In genomic region chr14:70658899-70659298, GRCh38 we compare ENCODE assay signal across 12 cellular contexts. TPM values are rescaled to one million over a fixed set of nuclear protein-coding genes. Genes with fewer than 3 reads are reported as not detected.
DNase-seq lines count a peak whose midpoint lies in the region; ATAC-seq and TF ChIP-seq lines count a peak whose summit lies in the region.
"Had no signal": no experiment of that assay in that cellular context is flagged by ENCODE, and none has a peak within 500 bp of the region (broad histone marks: within the 10 kb centered on the region; RNA-seq: fewer than 3 reads in every experiment).

No MANE protein-coding gene starts in this region.

- no peaks in the 10 kb centered on the region for H3K9me3 Mint-ChIP-seq in activated CD4-positive, alpha-beta T cell treated with anti-CD3 and anti-CD28 coated beads, Interleukin-2, amount 10 ng/mL, durations not matched to agents 24 days and 14 days
- no peaks in the 10 kb centered on the region for H3K9me3 Mint-ChIP-seq in activated CD8-positive, alpha-beta T cell treated with anti-CD3 and anti-CD28 coated beads, Interleukin-2, amount 10 ng/mL, durations not matched to agents 7 days and 5 days (ENCODE audit: insufficient read depth)
- H3K9me3 Mint-ChIP-seq: mesothelial cell of epicardium had no signal

- H3K9me3 ChIP-seq in spleen (no peaks in the 10 kb centered on the region), lower lobe of right lung (no peaks in the 10 kb centered on the region)

- H3K27me3 Mint-ChIP-seq in activated CD4-positive, alpha-beta T cell treated with anti-CD3 and anti-CD28 coated beads, Interleukin-2, amount 10 ng/mL, durations not matched to agents 24 days and 14 days = no peaks in the 10 kb centered on the region
- H3K27me3 Mint-ChIP-seq in activated CD8-positive, alpha-beta T cell treated with anti-CD3 and anti-CD28 coated beads, Interleukin-2, amount 10 ng/mL, durations not matched to agents 7 days and 5 days (ENCODE audit: low read depth) = no peaks in the 10 kb centered on the region

- no peak for TF ChIP-seq CTCF in spleen (IDR thresholded peaks at IDR 0.05 in 8 of 11, conservative IDR thresholded peaks at IDR 0.05 in 3 of 11)
- TF ChIP-seq CTCF in lower lobe of right lung (IDR thresholded peaks at IDR 0.05) = no peak

- CTCF ChIA-PET in activated CD8-positive, alpha-beta T cell treated with anti-CD3 and anti-CD28 coated beads, Interleukin-2, amount 10 ng/mL, durations not matched to agents 7 days and 5 days (lab: Charles Lee) = interaction anchor here (0.9 to 4.9 kb wide), 5 partner anchors 14 to 248 kb away, joined by 3 to 26 read pairs (median 5); partner anchors contain the start of genes PCNX1 and TTC9

- peak overlapping the region; percentile 86 for H3K27ac Mint-ChIP-seq in activated CD4-positive, alpha-beta T cell treated with anti-CD3 and anti-CD28 coated beads, Interleukin-2, amount 10 ng/mL, durations not matched to agents 24 days and 14 days
- H3K27ac Mint-ChIP-seq in activated CD8-positive, alpha-beta T cell treated with anti-CD3 and anti-CD28 coated beads, Interleukin-2, amount 10 ng/mL, durations not matched to agents 7 days and 5 days = peak overlapping the region; percentile 91
- H3K27ac Mint-ChIP-seq: mesothelial cell of epicardium had no signal

- 33 to 42% (median 36%) methylated on average over 4 of the region's 4 CpGs for WGBS in spleen, 5 donors

- no peak for TF ChIP-seq POLR2A in spleen (IDR thresholded peaks at IDR 0.05)

- H3K27ac ChIP-seq in spleen (peak overlapping the region; percentile 26 to 88 (median 80)), lower lobe of right lung (no peak overlapping the region)

- H3K4me3 Mint-ChIP-seq in activated CD4-positive, alpha-beta T cell treated with anti-CD3 and anti-CD28 coated beads, Interleukin-2, amount 10 ng/mL, durations not matched to agents 24 days and 14 days = peak overlapping the region; percentile 64
- peak overlapping the region; percentile 63 for H3K4me3 Mint-ChIP-seq in activated CD8-positive, alpha-beta T cell treated with anti-CD3 and anti-CD28 coated beads, Interleukin-2, amount 10 ng/mL, durations not matched to agents 7 days and 5 days
- H3K4me3 Mint-ChIP-seq: mesothelial cell of epicardium had no signal

- H3K4me1 Mint-ChIP-seq in activated CD4-positive, alpha-beta T cell treated with anti-CD3 and anti-CD28 coated beads, Interleukin-2, amount 10 ng/mL, durations not matched to agents 24 days and 14 days = peaks cover 75% of the 10 kb centered on the region
- H3K4me1 Mint-ChIP-seq in activated CD8-positive, alpha-beta T cell treated with anti-CD3 and anti-CD28 coated beads, Interleukin-2, amount 10 ng/mL, durations not matched to agents 7 days and 5 days (ENCODE audit: low read depth) = peaks cover 91% of the 10 kb centered on the region
- H3K4me1 Mint-ChIP-seq: mesothelial cell of epicardium had no signal

- H3K4me3 ChIP-seq in spleen = no peak overlapping the region
- H3K4me3 ChIP-seq in lower lobe of right lung = no peak overlapping the region

- no peak for ATAC-seq in activated CD8-positive, alpha-beta T cell treated with anti-CD3 and anti-CD28 coated beads, Interleukin-2, amount 10 ng/mL, durations not matched to agents 7 days and 5 days
- ATAC-seq in lower lobe of right lung = no peak
- no peak for ATAC-seq in HG02938 (IDR thresholded peaks at IDR 0.05; ENCODE audit: unreplicated experiment)

- DNase-seq in activated CD4-positive, alpha-beta T cell treated with anti-CD3 and anti-CD28 coated beads, Interleukin-2, amount 10 ng/mL, durations not matched to agents 24 days and 14 days = no peak
- no peak for DNase-seq in activated CD4-positive, alpha-beta T cell treated with anti-CD3 and anti-CD28 coated beads for 1 hour
- peak; percentile 86 for DNase-seq in NOMO-1 treated with DMSO at 0.1 percent for 48 hours (lab: John Stamatoyannopoulos, UW; ENCODE audit: unreplicated experiment)
- peak; percentile 63 for DNase-seq in activated CD8-positive, alpha-beta T cell treated with anti-CD3 and anti-CD28 coated beads, Interleukin-2, amount 10 ng/mL, durations not matched to agents 7 days and 5 days
- no peak for DNase-seq in spleen
- no peak for DNase-seq in lower lobe of right lung
- DNase-seq in NCI-H524 treated with DMSO at 0.1 percent for 48 hours (lab: John Stamatoyannopoulos, UW) = no peak
- DNase-seq: activated CD8-positive, alpha-beta memory T cell treated with anti-CD3 and anti-CD28 coated beads, Interleukin-2, amount 50 U/mL, for 4 hours; NCI-H526; stimulated activated CD4-positive, alpha-beta T cell treated with anti-CD3 and anti-CD28 coated beads, Interleukin-4, amount 100 ng/mL, for 24 hours had no signal

- intact Hi-C loops in activated CD4-positive, alpha-beta T cell treated with anti-CD3 and anti-CD28 coated beads, Interleukin-2, amount 10 ng/mL, durations not matched to agents 24 days and 14 days (cut with micrococcal nuclease) = loop anchor here (5.0 kb wide), 2 partner anchors 148 to 248 kb away; partner anchors contain the start of genes MAP3K9 and PCNX1
- intact Hi-C loops in spleen (cut with DNase I; ENCODE audit: low total_unique reads) = no loop called here
- intact Hi-C loops in lower lobe of right lung (cut with DNase I) = no loop called here

- H3K36me3 ChIP-seq in spleen = no peaks in the 10 kb centered on the region
- H3K36me3 ChIP-seq in lower lobe of right lung = no peaks in the 10 kb centered on the region

- POLR2A ChIA-PET in activated CD8-positive, alpha-beta T cell treated with anti-CD3 and anti-CD28 coated beads, Interleukin-2, amount 10 ng/mL, durations not matched to agents 7 days and 5 days (lab: Charles Lee) = interaction anchor here (0.6 to 11.4 kb wide), 3 partner anchors 15 to 151 kb away, joined by 5 to 163 read pairs (median 6); partner anchors contain the start of genes MAP3K9 and TTC9

- H3K36me3 Mint-ChIP-seq in activated CD4-positive, alpha-beta T cell treated with anti-CD3 and anti-CD28 coated beads, Interleukin-2, amount 10 ng/mL, durations not matched to agents 24 days and 14 days (ENCODE audit: low read depth) = peaks cover 14% of the 10 kb centered on the region
- peaks cover 50% of the 10 kb centered on the region for H3K36me3 Mint-ChIP-seq in activated CD8-positive, alpha-beta T cell treated with anti-CD3 and anti-CD28 coated beads, Interleukin-2, amount 10 ng/mL, durations not matched to agents 7 days and 5 days (ENCODE audit: low read depth)
- H3K36me3 Mint-ChIP-seq: mesothelial cell of epicardium had no signal

- H3K4me1 ChIP-seq in spleen (peaks cover 49 to 100% (median 95%) of the 10 kb centered on the region in 6 donors), lower lobe of right lung (peaks cover 24% of the 10 kb centered on the region)

- H3K27me3 ChIP-seq in spleen (replicated peaks in 1 of 7) = no peaks in the 10 kb centered on the region
- no peaks in the 10 kb centered on the region for H3K27me3 ChIP-seq in lower lobe of right lung (ENCODE audit: low read depth)

RNA-seq across cellular contexts. Expression of gene TTC9, which starts 17.2 kb away (rescaled TPM):
- 4.8 and 5.8 TPM in 2 replicates for total RNA-seq in activated CD4-positive, alpha-beta T cell treated with anti-CD3 and anti-CD28 coated beads, Interleukin-2, amount 10 ng/mL, durations not matched to agents 24 days and 14 days
- 10 to 100 TPM; 13.9 to 14.8 TPM for total RNA-seq in activated CD8-positive, alpha-beta T cell treated with anti-CD3 and anti-CD28 coated beads, Interleukin-2, amount 10 ng/mL, durations not matched to agents 7 days and 5 days
- 10 to 100 TPM in 1 of 7 donors, 1 to 10 TPM in 6; 8.1 to 13.2 (median 9.3) TPM for total RNA-seq in spleen
- polyA plus RNA-seq in spleen = 1 to 10 TPM; 4.6 to 7.4 (median 7.3) TPM
- 5.5 TPM for total RNA-seq in lower lobe of right lung

RNA-seq across cellular contexts. Expression of gene MED6, which starts 58.4 kb away (rescaled TPM):
- 57.0 and 59.7 TPM in 2 replicates for total RNA-seq in activated CD4-positive, alpha-beta T cell treated with anti-CD3 and anti-CD28 coated beads, Interleukin-2, amount 10 ng/mL, durations not matched to agents 24 days and 14 days
- 10 to 100 TPM; 45.3 to 45.7 TPM for total RNA-seq in activated CD8-positive, alpha-beta T cell treated with anti-CD3 and anti-CD28 coated beads, Interleukin-2, amount 10 ng/mL, durations not matched to agents 7 days and 5 days
- total RNA-seq in spleen = 10 to 100 TPM; 36.7 to 55.7 (median 43.1) TPM
- 10 to 100 TPM; 15.2 to 19.4 (median 18.9) TPM for polyA plus RNA-seq in spleen
- 28.8 TPM for total RNA-seq in lower lobe of right lung

Comparison
In these comparisons a context has a peak if more than half of its experiments do, and no peak if none do; other contexts are left out.
1. DNase-seq: peak in NOMO-1 treated with DMSO at 0.1 percent for 48 hours (single experiment) and activated CD8-positive, alpha-beta T cell treated with anti-CD3 and anti-CD28 coated beads, Interleukin-2, amount 10 ng/mL, durations not matched to agents 7 days and 5 days (single experiment); none in activated CD4-positive, alpha-beta T cell treated with anti-CD3 and anti-CD28 coated beads, Interleukin-2, amount 10 ng/mL, durations not matched to agents 24 days and 14 days (single experiment), activated CD4-positive, alpha-beta T cell treated with anti-CD3 and anti-CD28 coated beads for 1 hour (single experiment), spleen (single experiment), lower lobe of right lung (single experiment) and NCI-H524 treated with DMSO at 0.1 percent for 48 hours (single experiment).